ENCODE assay signal across 15 cellular contexts in genomic region chr19:27740396-27740795, GRCh38.
A peak's percentile ranks its signal among the peaks of the same experiment; 100 is the strongest.
DNase-seq lines count a peak whose midpoint lies in the region; FAIRE-seq and TF ChIP-seq lines count a peak whose summit lies in the region.
"Had no signal": no experiment of that assay in that cellular context is flagged by ENCODE, and none has a peak within 500 bp of the region (broad histone marks: within the 10 kb centered on the region; RNA-seq: fewer than 3 reads in every experiment).

No MANE protein-coding gene starts in this region.

- H3K27ac ChIP-seq in astrocyte (ENCODE audit: low read depth, low read length) (no peak overlapping the region), vagina (no peak overlapping the region), sigmoid colon (no peak overlapping the region)
- H3K27ac ChIP-seq: BLaER1 treated with 17β-estradiol and CSF1 and Interleukin-3, amounts not matched to agents 10 nM and 100 nM had no signal

- H3K27me3 ChIP-seq in astrocyte (ENCODE audit: insufficient read depth, low read length) (no peaks in the 10 kb centered on the region), vagina (no peaks in the 10 kb centered on the region), sigmoid colon (no peaks in the 10 kb centered on the region)
- H3K27me3 ChIP-seq: BLaER1 treated with 17β-estradiol and CSF1 and Interleukin-3, amounts not matched to agents 10 nM and 100 nM had no signal

- no peak overlapping the region for H3K4me3 Mint-ChIP-seq in astrocyte (ENCODE audit: unreplicated experiment)

- H3K9me3 ChIP-seq in astrocyte (ENCODE audit: insufficient read depth, low read depth, low read length) (no peaks in the 10 kb centered on the region), vagina (no peaks in the 10 kb centered on the region), sigmoid colon (peaks cover 0 to 16% (median 0%) of the 10 kb centered on the region in 4 donors)

- WGBS in sigmoid colon, 2 donors = 89 to 91% methylated on average over 3 of the region's 3 CpGs

- peaks cover 18% of the 10 kb centered on the region for H3K9me3 Mint-ChIP-seq in astrocyte (ENCODE audit: unreplicated experiment)

- H3K36me3 ChIP-seq in astrocyte (ENCODE audit: insufficient read depth, low read length) = no peaks in the 10 kb centered on the region
- H3K36me3 ChIP-seq in vagina = peaks cover 0 to 16% of the 10 kb centered on the region in 2 donors
- peaks cover 0 to 57% (median 0%) of the 10 kb centered on the region in 4 donors for H3K36me3 ChIP-seq in sigmoid colon

- H3K4me1 ChIP-seq in astrocyte (ENCODE audit: insufficient read depth, low read length) = no peaks in the 10 kb centered on the region
- no peaks in the 10 kb centered on the region for H3K4me1 ChIP-seq in vagina
- no peaks in the 10 kb centered on the region for H3K4me1 ChIP-seq in sigmoid colon
- H3K4me1 ChIP-seq: BLaER1 treated with 17β-estradiol and CSF1 and Interleukin-3, amounts not matched to agents 10 nM and 100 nM had no signal

- H3K4me2 ChIP-seq in astrocyte (ENCODE audit: low read length) = no peak overlapping the region
- H3K4me2 ChIP-seq: BLaER1 treated with 17β-estradiol and CSF1 and Interleukin-3, amounts not matched to agents 10 nM and 100 nM had no signal

- H3K79me2 ChIP-seq in astrocyte (ENCODE audit: insufficient read depth, low read length) = no peaks in the 10 kb centered on the region

- H2AFZ ChIP-seq in astrocyte (ENCODE audit: low read depth, low read length) = no peak overlapping the region

- TF ChIP-seq POLR2A in vagina (IDR thresholded peaks at IDR 0.05) = no peak
- no peak for TF ChIP-seq POLR2A in sigmoid colon (IDR thresholded peaks at IDR 0.05)

- TF ChIP-seq CTCF in astrocyte (IDR thresholded peaks at IDR 0.05; ENCODE audit: insufficient read depth, low read depth, low read length) (no peak), vagina (IDR thresholded peaks at IDR 0.05) (no peak), sigmoid colon (IDR thresholded peaks at IDR 0.05) (no peak)

- H3K27me3 Mint-ChIP-seq in astrocyte (ENCODE audit: low read depth, unreplicated experiment) = no peaks in the 10 kb centered on the region

- TF ChIP-seq EP300 in sigmoid colon (IDR thresholded peaks at IDR 0.05) = no peak

- DNase-seq in activated effector memory CD4-positive, alpha-beta T cell treated with anti-CD3 and anti-CD28 coated beads, Interleukin-2, amount 50 U/mL, for 16 hours = peak; percentile 28
- DNase-seq in activated effector memory CD4-positive, alpha-beta T cell treated with Interleukin-2 at 50 U/mL for 16 hours = no peak
- DNase-seq in astrocyte (ENCODE audit: low read depth) = peak; percentile 26
- peak; percentile 92 for DNase-seq in myocyte (ENCODE audit: low read depth)
- DNase-seq in vagina (ENCODE audit: extremely low spot score in 2 of 2) = peak; percentile 40 to 47
- DNase-seq in amniotic stem cell (lab: John Stamatoyannopoulos, UW) = no peak
- no peak for DNase-seq in sigmoid colon
- DNase-seq in RKO (ENCODE audit: low spot score) = no peak
- DNase-seq: 8988T, Kasumi-1, NCI-H187 treated with DMSO at 0.1 percent for 48 hours, NCI-H446 treated with DMSO at 0.1 percent for 48 hours, NCI-H774, SHP77 treated with DMSO at 0.1 percent for 48 hours had no signal

- H3K9ac ChIP-seq in astrocyte (ENCODE audit: low read length) = no peak overlapping the region
- H3K9ac ChIP-seq: BLaER1 treated with 17β-estradiol and CSF1 and Interleukin-3, amounts not matched to agents 10 nM and 100 nM had no signal

- H3K4me3 ChIP-seq in astrocyte (ENCODE audit: insufficient read depth, low read depth, low read length) = no peak overlapping the region
- H3K4me3 ChIP-seq in vagina = no peak overlapping the region
- no peak overlapping the region for H3K4me3 ChIP-seq in sigmoid colon
- H3K4me3 ChIP-seq: BLaER1 treated with 17β-estradiol and CSF1 and Interleukin-3, amounts not matched to agents 10 nM and 100 nM had no signal

- FAIRE-seq in astrocyte (lab: Jason Lieb, UNC) = no peak

- peaks cover 71% of the 10 kb centered on the region for H3K36me3 Mint-ChIP-seq in astrocyte (ENCODE audit: low read depth, unreplicated experiment)

- no peak overlapping the region for H3K27ac Mint-ChIP-seq in astrocyte (ENCODE audit: unreplicated experiment)

- H4K20me1 ChIP-seq in astrocyte (ENCODE audit: insufficient read depth, low read length) = no peaks in the 10 kb centered on the region
- H4K20me1 ChIP-seq: BLaER1 treated with 17β-estradiol and CSF1 and Interleukin-3, amounts not matched to agents 10 nM and 100 nM had no signal

- intact Hi-C loops in vagina (cut with DNase I) = no loop called here
- intact Hi-C loops in sigmoid colon (cut with DNase I) = no loop called here

- no peaks in the 10 kb centered on the region for H3K4me1 Mint-ChIP-seq in astrocyte (ENCODE audit: low read depth, unreplicated experiment)

Comparison
In these comparisons a context has a peak if more than half of its experiments do, and no peak if none do; other contexts are left out.
1. DNase-seq: peak in activated effector memory CD4-positive, alpha-beta T cell treated with anti-CD3 and anti-CD28 coated beads, Interleukin-2, amount 50 U/mL, for 16 hours (single experiment), astrocyte (single experiment), myocyte (single experiment) and vagina (2 of 2); none in activated effector memory CD4-positive, alpha-beta T cell treated with Interleukin-2 at 50 U/mL for 16 hours (single experiment), amniotic stem cell (single experiment), sigmoid colon (single experiment) and RKO (single experiment).